Comparison of ENCODE assay signal across 2 cellular contexts in the genomic region with DNA sequence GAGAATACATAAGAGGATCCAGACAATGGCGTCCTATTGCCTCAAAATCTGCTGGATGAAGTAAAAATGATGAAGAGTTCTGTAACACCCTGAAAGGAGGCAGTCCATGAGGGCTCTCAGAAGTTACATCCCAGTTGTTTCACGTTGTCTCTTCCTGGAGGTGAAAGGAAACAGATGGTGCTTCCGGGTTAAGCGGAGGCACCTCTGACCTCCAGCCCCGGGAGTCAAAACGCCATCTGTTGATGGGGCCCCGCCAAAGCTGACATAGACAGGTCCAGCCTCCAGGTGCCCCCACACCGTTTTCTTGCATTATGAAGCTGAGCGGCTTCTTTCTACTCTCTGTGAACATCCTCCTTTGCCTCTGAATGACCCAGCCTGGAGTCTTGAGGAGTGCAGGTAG.
TF ChIP-seq lines count a peak whose summit lies in the region.

No MANE protein-coding gene starts in this region.

TF ChIP-seq in SK-N-SH, 30 proteins besides CTCF, POLR2A, EP300 and RAD21 (continued from another document):
- no peak for TF ChIP-seq USF2 (IDR thresholded peaks at IDR 0.05; ENCODE audit: borderline replicate concordance, low read depth, low read length)
- no peak for TF ChIP-seq MAX (IDR thresholded peaks at IDR 0.05; ENCODE audit: low read depth)

TF ChIP-seq in SK-N-SH treated with all-trans-retinoic acid at 6 μM for 48 hours, 23 proteins besides CTCF, POLR2A, EP300 and RAD21 (continued from another document):
- TF ChIP-seq SNAI2 (CRISPR knock-in tag; IDR thresholded peaks at IDR 0.05) = no peak
- TF ChIP-seq PATZ1 (CRISPR knock-in tag; IDR thresholded peaks at IDR 0.05; ENCODE audit: borderline replicate concordance) = no peak
- TF ChIP-seq ZNF70 (CRISPR knock-in tag; IDR thresholded peaks at IDR 0.05) = no peak
- TF ChIP-seq OSR1 (CRISPR knock-in tag; IDR thresholded peaks at IDR 0.05) = no peak
- TF ChIP-seq ZFP3 (CRISPR knock-in tag; IDR thresholded peaks at IDR 0.05) = no peak
- TF ChIP-seq ZFP30 (CRISPR knock-in tag; IDR thresholded peaks at IDR 0.05) = no peak
- no peak for TF ChIP-seq BACH2 (CRISPR knock-in tag; IDR thresholded peaks at IDR 0.05; ENCODE audit: borderline replicate concordance)
- no peak for TF ChIP-seq TCF4 (CRISPR knock-in tag; IDR thresholded peaks at IDR 0.05; ENCODE audit: borderline replicate concordance)
- no peak for TF ChIP-seq PPARA (CRISPR knock-in tag; IDR thresholded peaks at IDR 0.05; ENCODE audit: borderline replicate concordance)
- TF ChIP-seq TOX (CRISPR knock-in tag; IDR thresholded peaks at IDR 0.05; ENCODE audit: borderline replicate concordance) = no peak
